ENCODE assay signal across 13 cellular contexts in the genomic region with DNA sequence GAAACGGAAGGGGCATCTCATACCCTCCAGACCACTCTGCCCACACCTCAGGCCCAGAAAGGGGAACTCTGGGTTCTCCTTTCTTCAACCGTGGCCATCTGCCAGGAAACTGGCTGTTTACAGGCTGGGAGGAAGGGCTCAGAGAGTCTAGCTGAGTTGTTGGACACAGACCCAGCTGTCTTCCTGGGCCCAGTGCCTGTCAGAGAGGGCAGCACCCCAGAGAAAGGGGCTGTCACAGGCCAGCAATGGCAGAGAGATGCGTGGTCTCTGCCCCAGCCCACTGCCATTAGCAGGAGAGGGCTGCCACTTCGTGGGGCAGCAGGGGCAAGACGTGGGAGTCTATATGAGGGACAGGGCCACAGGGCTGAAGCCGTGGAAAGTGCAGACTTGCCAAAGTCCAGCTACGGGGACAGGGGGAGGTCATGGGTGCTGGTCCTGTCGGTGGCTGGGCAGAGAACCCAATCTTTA. TPM values are rescaled to one million over a fixed set of nuclear protein-coding genes. Genes with fewer than 3 reads are reported as not detected.
DNase-seq lines count a peak whose midpoint lies in the region; ATAC-seq and TF ChIP-seq lines count a peak whose summit lies in the region.
"Had no signal": no experiment of that assay in that cellular context is flagged by ENCODE, and none has a peak within 500 bp of the region (broad histone marks: within the 10 kb centered on the region; RNA-seq: fewer than 3 reads in every experiment).

No MANE protein-coding gene starts in this region.

- H3K4me1 ChIP-seq in esophagus squamous epithelium: peaks cover 0 to 9% (median 3%) of the 10 kb centered on the region in 3 donors

- WGBS in esophagus squamous epithelium, 2 donors: 33 to 57% methylated on average over 6 to 7 of the region's 8 CpGs

- peaks cover 58% of the 10 kb centered on the region for H3K4me1 Mint-ChIP-seq in dendritic cell treated with granulocyte-macrophage colony-stimulating factor and Interleukin-4, amounts not matched to agents 40 ng/mL and 50 ng/mL, for 4 days (ENCODE audit: low read depth)
- H3K4me1 Mint-ChIP-seq in WTC11: no peaks in the 10 kb centered on the region
- H3K4me1 Mint-ChIP-seq: H9 had no signal

- intact Hi-C loops in dendritic cell treated with granulocyte-macrophage colony-stimulating factor and Interleukin-4, amounts not matched to agents 40 ng/mL and 50 ng/mL, for 4 days (cut with micrococcal nuclease): no loop called here
- intact Hi-C loops in esophagus squamous epithelium (cut with DNase I): no loop called here

- TF ChIP-seq CTCF in esophagus squamous epithelium (IDR thresholded peaks at IDR 0.05) (no peak), WTC11 (IDR thresholded peaks at IDR 0.05) (no peak)

- H3K36me3 ChIP-seq in esophagus squamous epithelium: no peaks in the 10 kb centered on the region

- TF ChIP-seq POLR2A in esophagus squamous epithelium (IDR thresholded peaks at IDR 0.05): no peak

- H3K9me3 Mint-ChIP-seq in dendritic cell treated with granulocyte-macrophage colony-stimulating factor and Interleukin-4, amounts not matched to agents 40 ng/mL and 50 ng/mL, for 4 days: no peaks in the 10 kb centered on the region
- no peaks in the 10 kb centered on the region for H3K9me3 Mint-ChIP-seq in WTC11
- H3K9me3 Mint-ChIP-seq: activated T-cell treated with anti-CD3 and anti-CD28 coated beads, Interleukin-2, amount 50 U/mL, for 4 hours; H9 had no signal

- CTCF ChIA-PET in WTC11 (lab: Charles Lee): interaction anchor here (1.1 kb wide), 1 partner anchor 177 kb away, joined by 6 read pairs; no protein-coding TSS in a partner anchor

- H3K36me3 Mint-ChIP-seq in dendritic cell treated with granulocyte-macrophage colony-stimulating factor and Interleukin-4, amounts not matched to agents 40 ng/mL and 50 ng/mL, for 4 days (ENCODE audit: low read depth): no peaks in the 10 kb centered on the region
- H3K36me3 Mint-ChIP-seq in WTC11: no peaks in the 10 kb centered on the region
- H3K36me3 Mint-ChIP-seq: CD8-positive, alpha-beta T cell had no signal

- ATAC-seq in GM18498 (IDR thresholded peaks at IDR 0.05; ENCODE audit: unreplicated experiment) (peak; percentile 51), WTC11 (no peak)
- ATAC-seq: CD8-positive, alpha-beta T cell had no signal

- no peak overlapping the region for H3K4me3 ChIP-seq in esophagus squamous epithelium

- POLR2A ChIA-PET in WTC11 (lab: Charles Lee): interaction anchor here (0.6 kb wide), 1 partner anchor 711 kb away, joined by 3 read pairs; no protein-coding TSS in a partner anchor

- peak overlapping the region; percentile 84 for H3K27ac Mint-ChIP-seq in dendritic cell treated with granulocyte-macrophage colony-stimulating factor and Interleukin-4, amounts not matched to agents 40 ng/mL and 50 ng/mL, for 4 days
- H3K27ac Mint-ChIP-seq in WTC11: no peak overlapping the region
- H3K27ac Mint-ChIP-seq: CD8-positive, alpha-beta T cell had no signal

- DNase-seq in NCI-H1092 treated with DMSO at 0.1 percent for 48 hours (lab: John Stamatoyannopoulos, UW): peak; percentile 11
- peak; percentile 25 to 95 (median 82) for DNase-seq in nucleus accumbens (lab: John Stamatoyannopoulos, UW)
- DNase-seq in amniotic stem cell (lab: John Stamatoyannopoulos, UW): no peak
- DNase-seq in esophagus squamous epithelium (lab: John Stamatoyannopoulos, UW): no peak
- no peak for DNase-seq in activated naive CD4-positive, alpha-beta T cell treated with anti-CD3 and anti-CD28 coated beads, Interleukin-2, amount 50 U/mL, for 16 hours
- no peak for DNase-seq in WTC11 (ENCODE audit: low spot score)
- DNase-seq: activated T-cell treated with anti-CD3 and anti-CD28 coated beads, Interleukin-2, amount 50 U/mL, for 4 hours; CD8-positive, alpha-beta T cell; H9; SW 1271 had no signal

- H3K27me3 ChIP-seq in esophagus squamous epithelium: no peaks in the 10 kb centered on the region

- H3K27ac ChIP-seq in esophagus squamous epithelium: peak overlapping the region in 2 of 4 donors; percentile 21 to 39

- H3K4me3 Mint-ChIP-seq in dendritic cell treated with granulocyte-macrophage colony-stimulating factor and Interleukin-4, amounts not matched to agents 40 ng/mL and 50 ng/mL, for 4 days: peak overlapping the region; percentile 2
- H3K4me3 Mint-ChIP-seq in WTC11: no peak overlapping the region
- H3K4me3 Mint-ChIP-seq: activated T-cell treated with anti-CD3 and anti-CD28 coated beads, Interleukin-2, amount 50 U/mL, for 4 hours; CD8-positive, alpha-beta T cell; H9 had no signal

- no peaks in the 10 kb centered on the region for H3K9me3 ChIP-seq in esophagus squamous epithelium

- peaks cover 20% of the 10 kb centered on the region for H3K27me3 Mint-ChIP-seq in dendritic cell treated with granulocyte-macrophage colony-stimulating factor and Interleukin-4, amounts not matched to agents 40 ng/mL and 50 ng/mL, for 4 days
- H3K27me3 Mint-ChIP-seq in WTC11 (ENCODE audit: low read depth): peaks cover 9% of the 10 kb centered on the region

TF ChIP-seq in WTC11, 78 proteins besides CTCF, POLR2A, EP300 and RAD21 (continues in another document):
- no peak for TF ChIP-seq NR3C1 (CRISPR knock-in tag; conservative IDR thresholded peaks at IDR 0.05; ENCODE audit: low read depth)
- TF ChIP-seq ATF3 (CRISPR knock-in tag; conservative IDR thresholded peaks at IDR 0.05): no peak
- no peak for TF ChIP-seq TEAD4 (CRISPR knock-in tag; IDR thresholded peaks at IDR 0.05)
- no peak for TF ChIP-seq JUN (CRISPR knock-in tag; IDR thresholded peaks at IDR 0.05)
- no peak for TF ChIP-seq ZNF121 (CRISPR knock-in tag; IDR thresholded peaks at IDR 0.05)
- no peak for TF ChIP-seq CREB1 (CRISPR knock-in tag; IDR thresholded peaks at IDR 0.05)
- TF ChIP-seq ETV6 (CRISPR knock-in tag; IDR thresholded peaks at IDR 0.05): no peak
- no peak for TF ChIP-seq TP53 (CRISPR knock-in tag; IDR thresholded peaks at IDR 0.05)
- TF ChIP-seq RELA (CRISPR knock-in tag; IDR thresholded peaks at IDR 0.05; ENCODE audit: borderline replicate concordance): no peak
- no peak for TF ChIP-seq ZNF281 (CRISPR knock-in tag; IDR thresholded peaks at IDR 0.05)
- no peak for TF ChIP-seq GTF2I (CRISPR knock-in tag; conservative IDR thresholded peaks at IDR 0.05)
- TF ChIP-seq ZNF232 (CRISPR knock-in tag; IDR thresholded peaks at IDR 0.05): no peak
- TF ChIP-seq FOXP4 (CRISPR knock-in tag; IDR thresholded peaks at IDR 0.05): no peak

RNA-seq across cellular contexts. Expression of gene GRID1, which starts 11.0 kb away (rescaled TPM):
- total RNA-seq in esophagus squamous epithelium (1 to 10 TPM in 1 of 4 donors, under 1 TPM in 3; 0.03 to 2.7 (median 0.49) TPM), WTC11 (2021) (0.21 to 0.50 TPM (median 0.37 TPM) in 3 replicates)
- total RNA-seq: activated T-cell treated with anti-CD3 and anti-CD28 coated beads, Interleukin-2, amount 50 U/mL, for 4 hours; CD8-positive, alpha-beta T cell; pulmonary artery endothelial cell had no signal

Comparison
In these comparisons a context has a peak if more than half of its experiments do, and no peak if none do; other contexts are left out.
1. DNase-seq: peak in NCI-H1092 treated with DMSO at 0.1 percent for 48 hours (single experiment) and nucleus accumbens (56 of 56); none in amniotic stem cell (single experiment), esophagus squamous epithelium (single experiment), activated naive CD4-positive, alpha-beta T cell treated with anti-CD3 and anti-CD28 coated beads, Interleukin-2, amount 50 U/mL, for 16 hours (single experiment) and WTC11 (single experiment).